In genomic region chr16:50210266-50211038, GRCh38 we compare ENCODE assay signal across 1 cellular context.
A peak's percentile ranks its signal among the peaks of the same experiment; 100 is the strongest.
TF ChIP-seq lines count a peak whose summit lies in the region.

No MANE protein-coding gene starts in this region.

TF ChIP-seq in HepG2, 621 proteins besides CTCF, POLR2A, EP300 and RAD21 (continued from another document and continues in another):
- TF ChIP-seq ZNF776 (CRISPR knock-in tag; IDR thresholded peaks at IDR 0.05) = peak; percentile 29; the same call in 1 of the 2 replicates
- TF ChIP-seq SOX5 (CRISPR knock-in tag; IDR thresholded peaks at IDR 0.05; ENCODE audit: borderline replicate concordance) = peak; percentile 33; the same call in 1 of the 2 replicates
- TF ChIP-seq ZBTB38 (CRISPR knock-in tag; IDR thresholded peaks at IDR 0.05) = no peak
- no peak for TF ChIP-seq HNF4A (CRISPR knock-in tag; IDR thresholded peaks at IDR 0.05)
- no peak for TF ChIP-seq REXO4 (CRISPR knock-in tag; IDR thresholded peaks at IDR 0.05; ENCODE audit: borderline replicate concordance)
- TF ChIP-seq HIVEP1 (CRISPR knock-in tag; IDR thresholded peaks at IDR 0.05) = peak; percentile 50; the same call in 1 of the 2 replicates
- TF ChIP-seq SAP130 (CRISPR knock-in tag; IDR thresholded peaks at IDR 0.05; ENCODE audit: low read depth) = peak; percentile 55; the same call in 1 of the 2 replicates
- TF ChIP-seq NFRKB (IDR thresholded peaks at IDR 0.05) = no peak
- peak; percentile 38 to 55; a peak in 2 of 4 replicates for TF ChIP-seq HMGXB4 (CRISPR knock-in tag; IDR thresholded peaks at IDR 0.05; ENCODE audit: borderline replicate concordance in 1 of 2, low read depth in 1 of 2)
- no peak for TF ChIP-seq ZNF616 (CRISPR knock-in tag; IDR thresholded peaks at IDR 0.05; ENCODE audit: low read depth)
- peak; percentile 91 for TF ChIP-seq STAG1 (CRISPR knock-in tag; IDR thresholded peaks at IDR 0.05)
- peak; percentile 78; the same call in 1 of the 2 replicates for TF ChIP-seq ZNF235 (CRISPR knock-in tag; IDR thresholded peaks at IDR 0.05; ENCODE audit: borderline replicate concordance)
- TF ChIP-seq ZNF263 (CRISPR knock-in tag; IDR thresholded peaks at IDR 0.05) = no peak
- TF ChIP-seq MEF2D (CRISPR knock-in tag; IDR thresholded peaks at IDR 0.05) = 0 out of 2 replicates have a peak, but pooled peaks have one; percentile 22
- no peak for TF ChIP-seq RERE (CRISPR knock-in tag; IDR thresholded peaks at IDR 0.05; ENCODE audit: low read depth)
- no peak for TF ChIP-seq ZNF883 (CRISPR knock-in tag; IDR thresholded peaks at IDR 0.05; ENCODE audit: not compliant biosample characterization)
- TF ChIP-seq THRA (CRISPR knock-in tag; IDR thresholded peaks at IDR 0.05; ENCODE audit: borderline replicate concordance) = peak; percentile 63
- TF ChIP-seq IRX3 (CRISPR knock-in tag; IDR thresholded peaks at IDR 0.05; ENCODE audit: borderline replicate concordance, low read depth) = no peak
- TF ChIP-seq ZC3H13 (CRISPR knock-in tag; IDR thresholded peaks at IDR 0.05) = no peak
- TF ChIP-seq RBAK (CRISPR knock-in tag; IDR thresholded peaks at IDR 0.05) = no peak
- TF ChIP-seq ZNF33B (CRISPR knock-in tag; IDR thresholded peaks at IDR 0.05) = no peak
- TF ChIP-seq BCL3 (CRISPR knock-in tag; IDR thresholded peaks at IDR 0.05) = no peak
- no peak for TF ChIP-seq ZNF790 (CRISPR knock-in tag; IDR thresholded peaks at IDR 0.05; ENCODE audit: borderline replicate concordance)
- no peak for TF ChIP-seq NBN (conservative IDR thresholded peaks at IDR 0.05)
- TF ChIP-seq ZGPAT (CRISPR knock-in tag; IDR thresholded peaks at IDR 0.05) = peak; percentile 29; the same call in 1 of the 2 replicates
- TF ChIP-seq ZNF343 (CRISPR knock-in tag; IDR thresholded peaks at IDR 0.05) = no peak
- no peak for TF ChIP-seq HDAC2 (CRISPR knock-in tag; IDR thresholded peaks at IDR 0.05)
- peak; percentile 64 for TF ChIP-seq GATAD2A (CRISPR knock-in tag; IDR thresholded peaks at IDR 0.05)
- TF ChIP-seq ZNF597 (CRISPR knock-in tag; IDR thresholded peaks at IDR 0.05) = no peak
- TF ChIP-seq PAWR (CRISPR knock-in tag; IDR thresholded peaks at IDR 0.05; ENCODE audit: borderline replicate concordance) = no peak
- no peak for TF ChIP-seq HNRNPUL1 (IDR thresholded peaks at IDR 0.05; ENCODE audit: low read depth, low read length)
- TF ChIP-seq MAZ (IDR thresholded peaks at IDR 0.05; ENCODE audit: borderline replicate concordance, low read depth, low read length) = no peak
- TF ChIP-seq MAZ (CRISPR knock-in tag; IDR thresholded peaks at IDR 0.05; ENCODE audit: low read depth) = no peak
- TF ChIP-seq BRF2 (CRISPR knock-in tag; IDR thresholded peaks at IDR 0.05) = no peak
- TF ChIP-seq MATR3 (CRISPR knock-in tag; IDR thresholded peaks at IDR 0.05) = no peak
- no peak for TF ChIP-seq SKI (IDR thresholded peaks at IDR 0.05; ENCODE audit: partially characterized antibody)
- 0 out of 2 replicates have a peak, but pooled peaks have one; percentile 26 for TF ChIP-seq ERF (CRISPR knock-in tag; IDR thresholded peaks at IDR 0.05)
- no peak for TF ChIP-seq FOXA1 (IDR thresholded peaks at IDR 0.05)
- 0 out of 2 replicates have a peak, but pooled peaks have one; percentile 2 for TF ChIP-seq FOXA1 (CRISPR knock-in tag; IDR thresholded peaks at IDR 0.05)
- TF ChIP-seq SRSF4 (IDR thresholded peaks at IDR 0.05; ENCODE audit: low read depth, low read length, poor library complexity, severe bottlenecking) = no peak
- peak; percentile 50; the same call in 1 of the 2 replicates for TF ChIP-seq ZFP91 (CRISPR knock-in tag; IDR thresholded peaks at IDR 0.05; ENCODE audit: borderline replicate concordance)
- no peak for TF ChIP-seq ZNF503 (CRISPR knock-in tag; IDR thresholded peaks at IDR 0.05)
- peak; percentile 59; the same call in 1 of the 2 replicates for TF ChIP-seq ZKSCAN8 (CRISPR knock-in tag; IDR thresholded peaks at IDR 0.05; ENCODE audit: borderline replicate concordance)
- no peak for TF ChIP-seq HOXA9 (CRISPR knock-in tag; IDR thresholded peaks at IDR 0.05; ENCODE audit: borderline replicate concordance)
- no peak for TF ChIP-seq JARID2 (CRISPR knock-in tag; IDR thresholded peaks at IDR 0.05; ENCODE audit: insufficient replicate concordance)
- peak; percentile 50 for TF ChIP-seq FOSL2 (CRISPR knock-in tag; IDR thresholded peaks at IDR 0.05)
